Comparison of ENCODE assay signal across 8 cellular contexts in genomic region chr2:200765139-200765951, GRCh38. TPM values are rescaled to one million over a fixed set of nuclear protein-coding genes. Genes with fewer than 3 reads are reported as not detected.
A peak's percentile ranks its signal among the peaks of the same experiment; 100 is the strongest.
DNase-seq lines count a peak whose midpoint lies in the region; ATAC-seq and TF ChIP-seq lines count a peak whose summit lies in the region.

No MANE protein-coding gene starts in this region.

- 53 to 63% methylated on average over 2 of the region's 2 CpGs for WGBS in lower leg skin, 2 donors

- TF ChIP-seq POLR2A in lower leg skin (IDR thresholded peaks at IDR 0.05) = no peak

- ATAC-seq in HG03097 (IDR thresholded peaks at IDR 0.05; ENCODE audit: low FRiP score, unreplicated experiment) = no peak

- peak overlapping the region; percentile 99 for H3K27ac ChIP-seq in epithelial cell of prostate

- no peak for TF ChIP-seq CTCF in lower leg skin (IDR thresholded peaks at IDR 0.05)

- H3K4me3 ChIP-seq in lower leg skin (ENCODE audit: low read depth, poor library complexity, severe bottlenecking) = no peak overlapping the region

- intact Hi-C loops in lower leg skin (cut with DNase I; ENCODE audit: low total_unique reads) = no loop called here

- DNase-seq in NCI-H2227 treated with DMSO at 0.1 percent for 48 hours (lab: John Stamatoyannopoulos, UW) = peak; percentile 31
- DNase-seq in NCI-H2227 (lab: John Stamatoyannopoulos, UW; ENCODE audit: unreplicated experiment) = no peak
- peak; percentile 85 to 94 for DNase-seq in SW 1271 (lab: John Stamatoyannopoulos, UW)
- DNase-seq in epithelial cell of prostate (ENCODE audit: low read depth, low spot score) = peak; percentile 76
- DNase-seq in stimulated activated CD4-positive, alpha-beta T cell treated with anti-CD3 and anti-CD28 coated beads, Interleukin-1b, Interleukin-23, amount 100 ng/mL, for 48 hours = peak; percentile 73
- no peak for DNase-seq in lower leg skin (ENCODE audit: low spot score in 2 of 2)
- DNase-seq in MV-4-11 (lab: John Stamatoyannopoulos, UW) = no peak

RNA-seq across cellular contexts. Expression of gene BZW1, which starts 46.4 kb away (rescaled TPM):
- total RNA-seq in lower leg skin = 100 to 1,000 TPM in 3 of 4 donors, 10 to 100 TPM in 1; 57.6 to 156 (median 148) TPM

Comparison
In these comparisons a context has a peak if more than half of its experiments do, and no peak if none do; other contexts are left out.
1. DNase-seq: peak in NCI-H2227 treated with DMSO at 0.1 percent for 48 hours (single experiment), SW 1271 (2 of 2), epithelial cell of prostate (single experiment) and stimulated activated CD4-positive, alpha-beta T cell treated with anti-CD3 and anti-CD28 coated beads, Interleukin-1b, Interleukin-23, amount 100 ng/mL, for 48 hours (single experiment); none in NCI-H2227 (single experiment), lower leg skin (0 of 2) and MV-4-11 (single experiment).